In the genomic region with DNA sequence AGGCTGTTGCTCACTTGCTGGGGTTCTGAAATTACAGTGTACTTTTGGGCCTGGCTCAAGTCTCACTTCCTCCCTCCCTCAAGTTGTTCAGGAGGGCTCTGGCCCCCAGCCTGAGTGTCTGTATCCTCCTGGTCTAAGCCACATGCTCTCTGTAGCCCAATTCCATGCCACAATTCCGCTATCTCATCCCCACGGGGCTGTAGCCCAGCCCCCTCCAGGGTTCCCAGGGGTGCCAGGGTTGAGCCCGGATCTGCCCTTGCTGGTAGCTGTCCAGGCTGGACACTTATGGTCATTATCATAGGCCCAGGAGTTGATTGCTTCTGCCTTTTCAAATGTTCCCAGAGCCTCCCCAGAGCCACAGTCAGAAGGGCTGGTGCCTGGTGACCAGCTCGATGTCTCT, we compare ENCODE assay signal across 28 cellular contexts.
"Had no signal": no experiment of that assay in that cellular context is flagged by ENCODE, and none has a peak within 500 bp of the region (broad histone marks: within the 10 kb centered on the region; RNA-seq: fewer than 3 reads in every experiment).

No MANE protein-coding gene starts in this region.

- DNase-seq: colonic mucosa; dermis blood vessel endothelial cell; effector memory CD4-positive, alpha-beta T cell; foreskin keratinocyte; hippocampal formation; kidney glomerular epithelial cell; left colon; mucosa of descending colon; naive B cell; stimulated activated CD4-positive, alpha-beta T cell treated with anti-CD3 and anti-CD28 coated beads, Interleukin-4, amount 100 ng/mL, for 4 hours; stimulated activated naive CD8-positive, alpha-beta T cell treated with anti-CD3 and anti-CD28 coated beads, Interleukin-15, Interleukin-2, amounts not matched to agents 100 U/mL and 50 U/mL, for 24 hours; substantia nigra; transverse colon had no signal

- H3K4me3 ChIP-seq: colonic mucosa, esophagus muscularis mucosa, gastroesophageal sphincter, heart left ventricle, lung, mucosa of descending colon, right atrium auricular region, transverse colon had no signal

- H3K9me3 Mint-ChIP-seq: mesothelial cell of epicardium had no signal

- ATAC-seq: foreskin keratinocyte; gastroesophageal sphincter; heart left ventricle; left colon; mucosa of descending colon; natural killer cell treated with Interleukin-12 subunit alpha and Interleukin-12 subunit beta and Interleukin-15 and Interleukin-18, amount 100 ng/mL, for 72 hours; sciatic nerve; stimulated activated memory B cell treated with anti-CD40 and anti-IgM and Interleukin-4, amounts not matched to agents 10 μg/mL and 1 μg/mL and 100 μg/mL, for 72 hours; stimulated activated naive CD8-positive, alpha-beta T cell treated with anti-CD3 and anti-CD28 coated beads, Interleukin-15, Interleukin-2, amounts not matched to agents 100 U/mL and 50 U/mL, for 24 hours had no signal

- H3K27me3 Mint-ChIP-seq: natural killer cell treated with Interleukin-12 subunit alpha and Interleukin-12 subunit beta and Interleukin-15 and Interleukin-18, amount 100 ng/mL, for 72 hours; progenitor cell of endocrine pancreas; stimulated activated memory B cell treated with anti-CD40 and anti-IgM and Interleukin-4, amounts not matched to agents 10 μg/mL and 1 μg/mL and 100 μg/mL, for 72 hours had no signal

- H3K27ac ChIP-seq: colonic mucosa, esophagus muscularis mucosa, foreskin keratinocyte, gastroesophageal sphincter, heart left ventricle, neutrophil, parathyroid adenoma, right atrium auricular region, transverse colon had no signal

- H3K4me1 ChIP-seq: colonic mucosa, foreskin keratinocyte, gastroesophageal sphincter, heart left ventricle, parathyroid adenoma, right atrium auricular region, transverse colon had no signal

- H3K27ac Mint-ChIP-seq: memory B cell; mesothelial cell of epicardium; naive B cell; natural killer cell treated with Interleukin-12 subunit alpha and Interleukin-12 subunit beta and Interleukin-15 and Interleukin-18, amount 100 ng/mL, for 72 hours; progenitor cell of endocrine pancreas; stimulated activated memory B cell treated with anti-CD40 and anti-IgM and Interleukin-4, amounts not matched to agents 10 μg/mL and 1 μg/mL and 100 μg/mL, for 72 hours had no signal

- H3K4me1 Mint-ChIP-seq: central memory CD8-positive, alpha-beta T cell; mesothelial cell of epicardium; naive B cell; stimulated activated memory B cell treated with anti-CD40 and anti-IgM and Interleukin-4, amounts not matched to agents 10 μg/mL and 1 μg/mL and 100 μg/mL, for 72 hours had no signal

- H3K4me3 Mint-ChIP-seq: central memory CD8-positive, alpha-beta T cell; memory B cell; mesothelial cell of epicardium; naive B cell; natural killer cell treated with Interleukin-12 subunit alpha and Interleukin-12 subunit beta and Interleukin-15 and Interleukin-18, amount 100 ng/mL, for 72 hours; neural crest cell; stimulated activated memory B cell treated with anti-CD40 and anti-IgM and Interleukin-4, amounts not matched to agents 10 μg/mL and 1 μg/mL and 100 μg/mL, for 72 hours had no signal

- H3K36me3 Mint-ChIP-seq: memory B cell; mesothelial cell of epicardium; naive B cell; natural killer cell treated with Interleukin-12 subunit alpha and Interleukin-12 subunit beta and Interleukin-15 and Interleukin-18, amount 100 ng/mL, for 72 hours; stimulated activated memory B cell treated with anti-CD40 and anti-IgM and Interleukin-4, amounts not matched to agents 10 μg/mL and 1 μg/mL and 100 μg/mL, for 72 hours had no signal

- H3K36me3 ChIP-seq: colonic mucosa, heart left ventricle, neutrophil, right atrium auricular region, transverse colon had no signal

- H3K9me3 ChIP-seq: colonic mucosa, esophagus muscularis mucosa, gastroesophageal sphincter, heart left ventricle, mucosa of descending colon, neutrophil, right atrium auricular region, transverse colon had no signal

- H3K27me3 ChIP-seq: colonic mucosa, esophagus muscularis mucosa, foreskin keratinocyte, gastroesophageal sphincter, heart left ventricle, neutrophil, right atrium auricular region, transverse colon had no signal
